ENCODE assay signal across 23 cellular contexts in the genomic region with DNA sequence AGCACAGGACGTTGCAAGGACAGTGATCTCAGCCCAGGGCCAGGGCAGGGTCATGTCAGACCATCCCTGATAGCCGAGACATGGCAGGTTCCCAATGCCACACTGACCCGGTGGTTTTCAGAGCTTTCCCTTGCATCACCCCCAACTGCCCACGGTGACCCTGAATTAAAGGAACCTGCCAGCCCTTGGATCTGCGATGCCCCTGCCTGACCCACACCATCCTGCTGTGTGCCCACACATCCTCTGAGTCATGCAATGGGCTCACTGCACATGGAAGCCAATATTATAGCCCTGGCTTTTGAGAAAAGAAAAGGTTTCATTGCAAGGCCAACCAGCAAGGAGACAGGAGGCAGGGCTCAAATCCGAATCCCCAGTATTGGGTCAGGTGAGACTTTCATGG.
"Had no signal": no experiment of that assay in that cellular context is flagged by ENCODE, and none has a peak within 500 bp of the region (broad histone marks: within the 10 kb centered on the region; RNA-seq: fewer than 3 reads in every experiment).

No MANE protein-coding gene starts in this region.

- H3K4me1 Mint-ChIP-seq: activated naive CD8-positive, alpha-beta T cell treated with anti-CD3 and anti-CD28 coated beads, Interleukin-2, amount 50 U/mL, for 24 hours had no signal

- H3K36me3 ChIP-seq: cardiac muscle cell, lower lobe of right lung, transverse colon, uterus had no signal

- H3K36me3 Mint-ChIP-seq: activated CD4-positive, alpha-beta memory T cell treated with anti-CD3 and anti-CD28 coated beads for 36 hours; stimulated activated naive B cell treated with anti-CD40 and anti-IgM and Interleukin-4, amounts not matched to agents 10 μg/mL and 1 μg/mL and 100 μg/mL, for 72 hours had no signal

- H3K27ac ChIP-seq: body of pancreas, cardiac muscle cell, lower lobe of right lung, transverse colon, uterus had no signal

- H3K4me3 Mint-ChIP-seq: activated CD4-positive, alpha-beta memory T cell treated with anti-CD3 and anti-CD28 coated beads for 36 hours; activated naive CD8-positive, alpha-beta T cell treated with anti-CD3 and anti-CD28 coated beads, Interleukin-2, amount 50 U/mL, for 24 hours; dendritic cell treated with granulocyte-macrophage colony-stimulating factor and Interleukin-4, amounts not matched to agents 40 ng/mL and 50 ng/mL, for 4 days; stimulated activated naive B cell treated with anti-CD40 and anti-IgM and Interleukin-4, amounts not matched to agents 10 μg/mL and 1 μg/mL and 100 μg/mL, for 72 hours had no signal

- H3K9me3 ChIP-seq: body of pancreas, lower lobe of right lung, mucosa of descending colon, transverse colon, uterus had no signal

- H3K27me3 Mint-ChIP-seq: activated naive CD8-positive, alpha-beta T cell treated with anti-CD3 and anti-CD28 coated beads, Interleukin-2, amount 50 U/mL, for 24 hours; dendritic cell treated with granulocyte-macrophage colony-stimulating factor and Interleukin-4, amounts not matched to agents 40 ng/mL and 50 ng/mL, for 4 days had no signal

- H3K27ac Mint-ChIP-seq: activated CD4-positive, alpha-beta memory T cell treated with anti-CD3 and anti-CD28 coated beads for 36 hours; activated naive CD8-positive, alpha-beta T cell treated with anti-CD3 and anti-CD28 coated beads, Interleukin-2, amount 50 U/mL, for 24 hours; dendritic cell treated with granulocyte-macrophage colony-stimulating factor and Interleukin-4, amounts not matched to agents 40 ng/mL and 50 ng/mL, for 4 days; stimulated activated naive B cell treated with anti-CD40 and anti-IgM and Interleukin-4, amounts not matched to agents 10 μg/mL and 1 μg/mL and 100 μg/mL, for 72 hours had no signal

- H3K9me3 Mint-ChIP-seq: activated naive CD8-positive, alpha-beta T cell treated with anti-CD3 and anti-CD28 coated beads, Interleukin-2, amount 50 U/mL, for 24 hours; dendritic cell treated with granulocyte-macrophage colony-stimulating factor and Interleukin-4, amounts not matched to agents 40 ng/mL and 50 ng/mL, for 4 days had no signal

- H3K27me3 ChIP-seq: body of pancreas, cardiac muscle cell, transverse colon, uterus had no signal

- DNase-seq: activated CD4-positive, alpha-beta memory T cell treated with anti-CD3 and anti-CD28 coated beads for 36 hours; activated CD4-positive, alpha-beta T cell treated with anti-CD3 and anti-CD28 coated beads for 48 hours; activated gamma-delta T cell; activated naive CD4-positive, alpha-beta T cell treated with anti-CD3 and anti-CD28 coated beads, Interleukin-2, amount 50 U/mL, for 16 hours; activated naive CD8-positive, alpha-beta T cell treated with anti-CD3 and anti-CD28 coated beads, Interleukin-2, amount 50 U/mL, for 24 hours; body of pancreas; effector CD4-positive, alpha-beta T cell; erythroblast; foreskin fibroblast; kidney; lower lobe of right lung; mesendoderm; mucosa of descending colon; nucleus accumbens; stimulated activated CD4-positive, alpha-beta T cell treated with anti-CD3 and anti-CD28 coated beads, Interleukin-2, amount 100 ng/mL, for 48 hours; stimulated activated CD8-positive, alpha-beta memory T cell treated with anti-CD3 and anti-CD28 coated beads, Interleukin-4, amount 100 ng/mL, for 48 hours; stimulated activated naive B cell treated with anti-CD40 and anti-IgM and Interleukin-4, amounts not matched to agents 10 μg/mL and 1 μg/mL and 100 μg/mL, for 72 hours; transverse colon; uterus had no signal

- H3K4me3 ChIP-seq: body of pancreas, cardiac muscle cell, lower lobe of right lung, mucosa of descending colon, smooth muscle cell, transverse colon, uterus had no signal

- H3K4me1 ChIP-seq: body of pancreas, lower lobe of right lung, transverse colon, uterus had no signal

- ATAC-seq: activated naive CD8-positive, alpha-beta T cell treated with anti-CD3 and anti-CD28 coated beads, Interleukin-2, amount 50 U/mL, for 24 hours; body of pancreas; lower lobe of right lung; mucosa of descending colon; sciatic nerve had no signal
